In genomic region chr6:107459283-107460073, GRCh38 we compare ENCODE assay signal across 1 cellular context.
TF ChIP-seq lines count a peak whose summit lies in the region.

Gene PDSS2, minus strand, starts transcription at chr6:107459564. Its CDS starts 279 bp downstream, at chr6:107459285.

TF ChIP-seq in K562, 482 proteins besides CTCF, POLR2A, EP300 and RAD21 (continued from another document and continues in another):
- no peak for TF ChIP-seq TFE3 (CRISPR knock-in tag; IDR thresholded peaks at IDR 0.05)
- no peak for TF ChIP-seq PCBP2 (IDR thresholded peaks at IDR 0.05; ENCODE audit: low read depth, low read length, poor library complexity, severe bottlenecking)
- TF ChIP-seq NFATC3 (IDR thresholded peaks at IDR 0.05): no peak
- TF ChIP-seq CHD1 (IDR thresholded peaks at IDR 0.05; ENCODE audit: low read length): no peak
- no peak for TF ChIP-seq ZNF77 (CRISPR knock-in tag; IDR thresholded peaks at IDR 0.05)
- peak; percentile 95 for TF ChIP-seq RBFOX2 (IDR thresholded peaks at IDR 0.05; ENCODE audit: low read depth, low read length)
- TF ChIP-seq MXD1 (CRISPR knock-in tag; IDR thresholded peaks at IDR 0.05; ENCODE audit: borderline replicate concordance, poor library complexity, severe bottlenecking): no peak
- no peak for TF ChIP-seq SLC30A9 (CRISPR knock-in tag; IDR thresholded peaks at IDR 0.05)
- TF ChIP-seq CBX3 (IDR thresholded peaks at IDR 0.05; ENCODE audit: borderline replicate concordance in 1 of 2, low read length in 2 of 2): peak in 1 of 2 experiments; percentile 33; a peak in 1 of 3 replicates
- no peak for TF ChIP-seq NR3C1 (CRISPR knock-in tag; IDR thresholded peaks at IDR 0.05)
- TF ChIP-seq, protein P1, sequence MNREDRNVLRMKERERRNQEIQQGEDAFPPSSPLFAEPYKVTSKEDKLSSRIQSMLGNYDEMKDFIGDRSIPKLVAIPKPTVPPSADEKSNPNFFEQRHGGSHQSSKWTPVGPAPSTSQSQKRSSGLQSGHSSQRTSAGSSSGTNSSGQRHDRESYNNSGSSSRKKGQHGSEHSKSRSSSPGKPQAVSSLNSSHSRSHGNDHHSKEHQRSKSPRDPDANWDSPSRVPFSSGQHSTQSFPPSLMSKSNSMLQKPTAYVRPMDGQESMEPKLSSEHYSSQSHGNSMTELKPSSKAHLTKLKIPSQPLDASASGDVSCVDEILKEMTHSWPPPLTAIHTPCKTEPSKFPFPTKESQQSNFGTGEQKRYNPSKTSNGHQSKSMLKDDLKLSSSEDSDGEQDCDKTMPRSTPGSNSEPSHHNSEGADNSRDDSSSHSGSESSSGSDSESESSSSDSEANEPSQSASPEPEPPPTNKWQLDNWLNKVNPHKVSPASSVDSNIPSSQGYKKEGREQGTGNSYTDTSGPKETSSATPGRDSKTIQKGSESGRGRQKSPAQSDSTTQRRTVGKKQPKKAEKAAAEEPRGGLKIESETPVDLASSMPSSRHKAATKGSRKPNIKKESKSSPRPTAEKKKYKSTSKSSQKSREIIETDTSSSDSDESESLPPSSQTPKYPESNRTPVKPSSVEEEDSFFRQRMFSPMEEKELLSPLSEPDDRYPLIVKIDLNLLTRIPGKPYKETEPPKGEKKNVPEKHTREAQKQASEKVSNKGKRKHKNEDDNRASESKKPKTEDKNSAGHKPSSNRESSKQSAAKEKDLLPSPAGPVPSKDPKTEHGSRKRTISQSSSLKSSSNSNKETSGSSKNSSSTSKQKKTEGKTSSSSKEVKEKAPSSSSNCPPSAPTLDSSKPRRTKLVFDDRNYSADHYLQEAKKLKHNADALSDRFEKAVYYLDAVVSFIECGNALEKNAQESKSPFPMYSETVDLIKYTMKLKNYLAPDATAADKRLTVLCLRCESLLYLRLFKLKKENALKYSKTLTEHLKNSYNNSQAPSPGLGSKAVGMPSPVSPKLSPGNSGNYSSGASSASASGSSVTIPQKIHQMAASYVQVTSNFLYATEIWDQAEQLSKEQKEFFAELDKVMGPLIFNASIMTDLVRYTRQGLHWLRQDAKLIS (CRISPR knock-in tag; IDR thresholded peaks at IDR 0.05): peak; percentile 47
- no peak for TF ChIP-seq BHLHE40 (IDR thresholded peaks at IDR 0.05; ENCODE audit: low read length)
- no peak for TF ChIP-seq DIDO1 (tag; IDR thresholded peaks at IDR 0.05; ENCODE audit: low read depth)
- TF ChIP-seq GMEB1 (CRISPR knock-in tag; IDR thresholded peaks at IDR 0.05): no peak
- peak; percentile 100 for TF ChIP-seq EGR1 (conservative IDR thresholded peaks at IDR 0.05)
- 0 out of 2 replicates have a peak, but pooled peaks have one; percentile 17 for TF ChIP-seq MEF2D (tag; conservative IDR thresholded peaks at IDR 0.05; ENCODE audit: low read depth)
- TF ChIP-seq MCM2 (IDR thresholded peaks at IDR 0.05; ENCODE audit: low read depth): no peak
- no peak; the same call in 1 of the 2 replicates for TF ChIP-seq ZNF12 (CRISPR knock-in tag; IDR thresholded peaks at IDR 0.05)
- no peak for TF ChIP-seq IRF1 (CRISPR knock-in tag; IDR thresholded peaks at IDR 0.05; ENCODE audit: borderline replicate concordance)
- TF ChIP-seq ZNF280A (IDR thresholded peaks at IDR 0.05; ENCODE audit: low read depth, partially characterized antibody): no peak
- TF ChIP-seq, protein P2, sequence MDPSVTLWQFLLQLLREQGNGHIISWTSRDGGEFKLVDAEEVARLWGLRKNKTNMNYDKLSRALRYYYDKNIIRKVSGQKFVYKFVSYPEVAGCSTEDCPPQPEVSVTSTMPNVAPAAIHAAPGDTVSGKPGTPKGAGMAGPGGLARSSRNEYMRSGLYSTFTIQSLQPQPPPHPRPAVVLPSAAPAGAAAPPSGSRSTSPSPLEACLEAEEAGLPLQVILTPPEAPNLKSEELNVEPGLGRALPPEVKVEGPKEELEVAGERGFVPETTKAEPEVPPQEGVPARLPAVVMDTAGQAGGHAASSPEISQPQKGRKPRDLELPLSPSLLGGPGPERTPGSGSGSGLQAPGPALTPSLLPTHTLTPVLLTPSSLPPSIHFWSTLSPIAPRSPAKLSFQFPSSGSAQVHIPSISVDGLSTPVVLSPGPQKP (CRISPR knock-in tag; IDR thresholded peaks at IDR 0.05): no peak
- no peak for TF ChIP-seq ZNF830 (CRISPR knock-in tag; IDR thresholded peaks at IDR 0.05)
- TF ChIP-seq TAF7 (tag; IDR thresholded peaks at IDR 0.05): peak; percentile 44; the same call in 1 of the 2 replicates
- TF ChIP-seq ETS1 (conservative IDR thresholded peaks at IDR 0.05; ENCODE audit: control insufficient read depth, low read depth, low read length): no peak
- no peak for TF ChIP-seq ZNF445 (CRISPR knock-in tag; IDR thresholded peaks at IDR 0.05; ENCODE audit: low read depth)
- TF ChIP-seq FOS (IDR thresholded peaks at IDR 0.05; ENCODE audit: extremely low read depth, insufficient read length): peak; percentile 7
- no peak for TF ChIP-seq SNIP1 (IDR thresholded peaks at IDR 0.05; ENCODE audit: low read depth)
- TF ChIP-seq, protein P3, sequence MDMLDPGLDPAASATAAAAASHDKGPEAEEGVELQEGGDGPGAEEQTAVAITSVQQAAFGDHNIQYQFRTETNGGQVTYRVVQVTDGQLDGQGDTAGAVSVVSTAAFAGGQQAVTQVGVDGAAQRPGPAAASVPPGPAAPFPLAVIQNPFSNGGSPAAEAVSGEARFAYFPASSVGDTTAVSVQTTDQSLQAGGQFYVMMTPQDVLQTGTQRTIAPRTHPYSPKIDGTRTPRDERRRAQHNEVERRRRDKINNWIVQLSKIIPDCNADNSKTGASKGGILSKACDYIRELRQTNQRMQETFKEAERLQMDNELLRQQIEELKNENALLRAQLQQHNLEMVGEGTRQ (CRISPR knock-in tag; IDR thresholded peaks at IDR 0.05): no peak
- TF ChIP-seq HMGXB4 (CRISPR knock-in tag; IDR thresholded peaks at IDR 0.05): no peak
- TF ChIP-seq TSHZ1 (CRISPR knock-in tag; IDR thresholded peaks at IDR 0.05): no peak
- peak; percentile 65; the same call in 1 of the 2 replicates for TF ChIP-seq MYNN (IDR thresholded peaks at IDR 0.05)
- TF ChIP-seq MYNN (CRISPR knock-in tag; IDR thresholded peaks at IDR 0.05): no peak
- no peak for TF ChIP-seq ZNF212 (CRISPR knock-in tag; IDR thresholded peaks at IDR 0.05)
- TF ChIP-seq, protein P4, sequence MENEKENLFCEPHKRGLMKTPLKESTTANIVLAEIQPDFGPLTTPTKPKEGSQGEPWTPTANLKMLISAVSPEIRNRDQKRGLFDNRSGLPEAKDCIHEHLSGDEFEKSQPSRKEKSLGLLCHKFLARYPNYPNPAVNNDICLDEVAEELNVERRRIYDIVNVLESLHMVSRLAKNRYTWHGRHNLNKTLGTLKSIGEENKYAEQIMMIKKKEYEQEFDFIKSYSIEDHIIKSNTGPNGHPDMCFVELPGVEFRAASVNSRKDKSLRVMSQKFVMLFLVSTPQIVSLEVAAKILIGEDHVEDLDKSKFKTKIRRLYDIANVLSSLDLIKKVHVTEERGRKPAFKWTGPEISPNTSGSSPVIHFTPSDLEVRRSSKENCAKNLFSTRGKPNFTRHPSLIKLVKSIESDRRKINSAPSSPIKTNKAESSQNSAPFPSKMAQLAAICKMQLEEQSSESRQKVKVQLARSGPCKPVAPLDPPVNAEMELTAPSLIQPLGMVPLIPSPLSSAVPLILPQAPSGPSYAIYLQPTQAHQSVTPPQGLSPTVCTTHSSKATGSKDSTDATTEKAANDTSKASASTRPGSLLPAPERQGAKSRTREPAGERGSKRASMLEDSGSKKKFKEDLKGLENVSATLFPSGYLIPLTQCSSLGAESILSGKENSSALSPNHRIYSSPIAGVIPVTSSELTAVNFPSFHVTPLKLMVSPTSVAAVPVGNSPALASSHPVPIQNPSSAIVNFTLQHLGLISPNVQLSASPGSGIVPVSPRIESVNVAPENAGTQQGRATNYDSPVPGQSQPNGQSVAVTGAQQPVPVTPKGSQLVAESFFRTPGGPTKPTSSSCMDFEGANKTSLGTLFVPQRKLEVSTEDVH (IDR thresholded peaks at IDR 0.05; ENCODE audit: low read depth, partially characterized antibody): no peak
- 0 out of 2 replicates have a peak, but pooled peaks have one; percentile 5 for TF ChIP-seq NCOR1 (IDR thresholded peaks at IDR 0.05)
- TF ChIP-seq GABPB2 (CRISPR knock-in tag; conservative IDR thresholded peaks at IDR 0.05): no peak
